11 cellular contexts compared by ENCODE assay signal in the genomic region with DNA sequence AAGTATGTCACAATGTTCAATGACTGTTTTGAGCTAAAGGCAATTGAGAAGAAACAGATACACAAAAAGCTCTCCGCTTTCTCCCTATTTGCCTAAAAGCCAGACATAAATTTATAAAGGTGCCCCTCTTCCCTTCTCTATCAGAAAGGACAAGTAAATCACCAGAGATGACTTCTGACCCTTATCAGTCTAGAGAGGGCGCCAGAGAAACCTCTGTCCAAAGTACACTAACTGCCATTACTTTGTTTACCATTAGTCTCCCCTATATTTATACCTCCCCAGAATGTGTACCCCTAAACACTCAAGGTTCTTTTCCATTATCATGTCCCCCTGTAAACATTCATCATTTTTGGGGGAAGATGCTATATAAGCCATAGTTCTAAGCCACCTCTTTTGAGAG. TPM values are rescaled to one million over a fixed set of nuclear protein-coding genes. Genes with fewer than 3 reads are reported as not detected.
A peak's percentile ranks its signal among the peaks of the same experiment; 100 is the strongest.
DNase-seq lines count a peak whose midpoint lies in the region; ATAC-seq, FAIRE-seq and TF ChIP-seq lines count a peak whose summit lies in the region.
"Had no signal": no experiment of that assay in that cellular context is flagged by ENCODE, and none has a peak within 500 bp of the region (broad histone marks: within the 10 kb centered on the region; RNA-seq: fewer than 3 reads in every experiment).

No MANE protein-coding gene starts in this region.

- H3K4me1 ChIP-seq in KMS-11 (ENCODE audit: low read depth, poor library complexity, severe bottlenecking) (no peaks in the 10 kb centered on the region), endothelial cell of umbilical vein (ENCODE audit: control insufficient read depth, extremely low read depth, insufficient read depth, low read length) (no peaks in the 10 kb centered on the region)

- no peak overlapping the region for H3K9ac ChIP-seq in KMS-11
- H3K9ac ChIP-seq in endothelial cell of umbilical vein (replicated peaks; ENCODE audit: extremely low read depth, insufficient read depth, low read length), result no peak overlapping the region

- dilution Hi-C loops in endothelial cell of umbilical vein (cut with MboI; ENCODE audit: extremely low pct_ligation_motif_present, low sequenced_read_pairs), result no loop called here

- H3K4me2 ChIP-seq in KMS-11 (no peak overlapping the region), endothelial cell of umbilical vein (ENCODE audit: insufficient read depth, low read length) (no peak overlapping the region)

- CTCF ChIA-PET in endothelial cell of umbilical vein (lab: Charles Lee), result interaction anchor here (0.7 to 5.7 kb wide), 6 partner anchors 16 to 332 kb away, joined by 3 to 58 read pairs (median 7); no protein-coding TSS in a partner anchor

- H3K27ac ChIP-seq in KMS-11 (no peak overlapping the region), endothelial cell of umbilical vein (ENCODE audit: insufficient read depth, low read depth, low read length) (no peak overlapping the region)
- H3K27ac ChIP-seq: coronary artery had no signal

- intact Hi-C loops in endothelial cell of umbilical vein (cut with micrococcal nuclease) (loop anchor here (2.0 kb wide), 3 partner anchors 48 to 332 kb away; no protein-coding TSS in a partner anchor), left cardiac atrium (cut with DNase I) (no loop called here)

- peak; percentile 26 for FAIRE-seq in endothelial cell of umbilical vein (lab: Jason Lieb, UNC)

- ATAC-seq in GM19351 (IDR thresholded peaks at IDR 0.05; ENCODE audit: unreplicated experiment) (peak; percentile 75), left cardiac atrium (no peak)
- ATAC-seq: Panc1 had no signal

- DNase-seq in DMS53 treated with DMSO at 0.1 percent for 48 hours (lab: John Stamatoyannopoulos, UW; ENCODE audit: unreplicated experiment) (peak; percentile 6), endothelial cell of umbilical vein (ENCODE audit: low read depth, low spot score) (no peak), NOMO-1 treated with DMSO at 0.1 percent for 48 hours (lab: John Stamatoyannopoulos, UW; ENCODE audit: unreplicated experiment) (no peak), left cardiac atrium (no peak), NCI-H345 (lab: John Stamatoyannopoulos, UW) (no peak)
- DNase-seq in activated CD8-positive, alpha-beta memory T cell treated with anti-CD3 and anti-CD28 coated beads, Interleukin-2, amount 50 U/mL, for 48 hours, result no peak
- DNase-seq: IMR-90 had no signal

- TF ChIP-seq POLR2A in endothelial cell of umbilical vein (IDR thresholded peaks at IDR 0.05; ENCODE audit: low read depth, low read length), result no peak

- H3K36me3 ChIP-seq in KMS-11 (ENCODE audit: insufficient read depth), result no peaks in the 10 kb centered on the region
- no peaks in the 10 kb centered on the region for H3K36me3 ChIP-seq in endothelial cell of umbilical vein (ENCODE audit: control insufficient read depth in 2 of 2, extremely low read depth in 1 of 2, insufficient read depth in 2 of 2, low read length in 2 of 2)

- H3K27me3 ChIP-seq in KMS-11 (ENCODE audit: insufficient read depth, low read depth) (no peaks in the 10 kb centered on the region), endothelial cell of umbilical vein (ENCODE audit: control insufficient read depth in 2 of 2, insufficient read depth in 2 of 2, low read length in 2 of 2) (no peaks in the 10 kb centered on the region)

- H3K9me3 ChIP-seq in endothelial cell of umbilical vein (replicated peaks; ENCODE audit: control insufficient read depth, insufficient read depth, low read length), result no peaks in the 10 kb centered on the region

- no TSS peak for BruUV-seq in endothelial cell of umbilical vein (replicated peaks; lab: Mats Ljungman, UMichigan)

- H2AFZ ChIP-seq in KMS-11 (ENCODE audit: low read depth) (no peak overlapping the region), endothelial cell of umbilical vein (ENCODE audit: low read depth, low read length) (no peak overlapping the region)

- H3K9me1 ChIP-seq in endothelial cell of umbilical vein (replicated peaks; ENCODE audit: control insufficient read depth, extremely low read depth, insufficient read depth, low read length), result no peaks in the 10 kb centered on the region

- H3K4me3 ChIP-seq in KMS-11 (IDR thresholded peaks at IDR 0.05; ENCODE audit: insufficient read depth, low read depth, low read length), result no peak overlapping the region
- no peak overlapping the region for H3K4me3 ChIP-seq in endothelial cell of umbilical vein (replicated peaks in 1 of 3; ENCODE audit: insufficient read depth in 1 of 3, low read depth in 1 of 3, low read length in 3 of 3)
- H3K4me3 ChIP-seq: coronary artery had no signal

- H3K79me2 ChIP-seq in KMS-11 (ENCODE audit: insufficient read depth, low read depth) (no peaks in the 10 kb centered on the region), endothelial cell of umbilical vein (ENCODE audit: control insufficient read depth, insufficient read depth, low read length) (no peaks in the 10 kb centered on the region)

- TF ChIP-seq CTCF in KMS-11 (conservative IDR thresholded peaks at IDR 0.05; ENCODE audit: low read depth, low read length) (peak; percentile 46; the same call in 1 of the 2 replicates), endothelial cell of umbilical vein (IDR thresholded peaks at IDR 0.05; ENCODE audit: extremely low read depth in 1 of 2, insufficient read depth in 1 of 2, low read depth in 1 of 2, low read length in 2 of 2) (no peak)

- POLR2A ChIA-PET in endothelial cell of umbilical vein (lab: Charles Lee), result no interaction called here

- H4K20me1 ChIP-seq in KMS-11 (ENCODE audit: insufficient read depth) (no peaks in the 10 kb centered on the region), endothelial cell of umbilical vein (replicated peaks; ENCODE audit: control insufficient read depth, extremely low read depth, insufficient read depth, low read length) (no peaks in the 10 kb centered on the region)

TF ChIP-seq in endothelial cell of umbilical vein, 7 proteins besides CTCF, POLR2A, EP300 and RAD21:
- TF ChIP-seq FOS (IDR thresholded peaks at IDR 0.05; ENCODE audit: borderline replicate concordance, insufficient read depth, low read length), result no peak
- TF ChIP-seq, protein P1, sequence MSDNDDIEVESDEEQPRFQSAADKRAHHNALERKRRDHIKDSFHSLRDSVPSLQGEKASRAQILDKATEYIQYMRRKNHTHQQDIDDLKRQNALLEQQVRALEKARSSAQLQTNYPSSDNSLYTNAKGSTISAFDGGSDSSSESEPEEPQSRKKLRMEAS (IDR thresholded peaks at IDR 0.05; ENCODE audit: insufficient read depth, insufficient read length), result no peak
- TF ChIP-seq JUN (IDR thresholded peaks at IDR 0.05; ENCODE audit: borderline replicate concordance, insufficient read depth, insufficient read length, low read depth), result no peak
- no peak for TF ChIP-seq EZH2 (IDR thresholded peaks at IDR 0.05; ENCODE audit: borderline replicate concordance, low read depth, low read length, severe bottlenecking)
- no peak for TF ChIP-seq GATA2 (IDR thresholded peaks at IDR 0.05; ENCODE audit: insufficient read depth, insufficient read length, low read depth, low read length)
- TF ChIP-seq POLR2AphosphoS5 (IDR thresholded peaks at IDR 0.05; ENCODE audit: insufficient read depth, low read depth, low read length), result no peak
- TF ChIP-seq MYC (IDR thresholded peaks at IDR 0.05; ENCODE audit: low read depth, low read length), result no peak

RNA-seq across cellular contexts. Expression of a gene that starts 49.3 kb away (rescaled TPM):
- total RNA-seq in endothelial cell of umbilical vein (8.3 and 9.3 TPM in 2 replicates), left cardiac atrium (1 to 10 TPM; 6.9 to 7.3 TPM)
- 6.9 and 7.5 TPM in 2 replicates for polyA plus RNA-seq in endothelial cell of umbilical vein
- 6.1 and 6.6 TPM in 2 replicates for polyA plus RNA-seq in endothelial cell of umbilical vein (2011; cell fraction: cytosol; rRNA removed)
- polyA plus RNA-seq in endothelial cell of umbilical vein (2011; cell fraction: nucleus; rRNA removed), result 4.7 and 8.0 TPM in 2 replicates
- polyA plus RNA-seq in endothelial cell of umbilical vein (2012), result 7.4 and 10.3 TPM in 2 replicates
- polyA minus RNA-seq in endothelial cell of umbilical vein, result 20.2 and 25.8 TPM in 2 replicates
- polyA minus RNA-seq in endothelial cell of umbilical vein (2011; cell fraction: cytosol; rRNA and poly(A)+ RNA removed), result 1.3 TPM
- 24.5 and 26.4 TPM in 2 replicates for polyA minus RNA-seq in endothelial cell of umbilical vein (2011; cell fraction: nucleus; rRNA and poly(A)+ RNA removed)
